In the genomic region with DNA sequence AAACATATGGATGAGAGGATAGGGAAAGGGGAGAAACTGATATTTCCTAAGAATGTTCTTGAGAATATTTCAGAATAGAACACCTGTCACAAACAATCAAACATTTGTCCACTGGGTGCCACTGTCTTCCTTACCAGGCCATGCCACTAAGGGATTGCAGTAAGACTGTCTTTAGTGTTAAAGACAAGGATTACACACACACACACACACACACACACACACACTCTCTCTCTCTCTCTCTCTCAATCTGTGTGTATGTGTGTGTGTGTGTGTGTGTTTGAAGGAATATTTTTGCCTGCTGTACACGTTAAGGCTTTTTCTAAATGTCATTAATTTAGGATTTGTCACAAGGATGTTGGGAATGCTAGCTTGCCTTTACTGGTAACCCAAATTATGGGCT, we compare ENCODE assay signal across 8 cellular contexts. TPM values are rescaled to one million over a fixed set of nuclear protein-coding genes. Genes with fewer than 3 reads are reported as not detected.
DNase-seq lines count a peak whose midpoint lies in the region; ATAC-seq lines count a peak whose summit lies in the region.

No MANE protein-coding gene starts in this region.

- no peaks in the 10 kb centered on the region for H3K9me3 ChIP-seq in Karpas-422 (ENCODE audit: low read length)

- H3K9ac ChIP-seq in Karpas-422 (ENCODE audit: low read length) = peak overlapping the region; percentile 15; the same call in 1 of the 2 replicates

- peak; percentile 30 for DNase-seq in activated CD4-positive, alpha-beta T cell treated with anti-CD3 and anti-CD28 coated beads, Interleukin-2, amount 10 ng/mL, durations not matched to agents 7 days and 5 days
- DNase-seq in activated CD4-positive, alpha-beta T cell treated with anti-CD3 and anti-CD28 coated beads for 4 hours = no peak
- DNase-seq in Karpas-422 (peak; percentile 91), left ventricle myocardium superior (no peak), OCI-M2 (lab: John Stamatoyannopoulos, UW; ENCODE audit: unreplicated experiment) (no peak)
- peak; percentile 29 for DNase-seq in activated CD4-positive, alpha-beta memory T cell treated with anti-CD3 and anti-CD28 coated beads, Interleukin-2, amount 10 ng/mL, durations not matched to agents 7 days and 5 days
- DNase-seq in stimulated activated effector memory CD8-positive, alpha-beta T cell treated with anti-CD3 and anti-CD28 coated beads, Interleukin-12 subunit alpha, Interleukin-12 subunit beta, amount 100 ng/mL, for 72 hours (ENCODE audit: low spot score in 2 of 2) = no peak

- peak; percentile 66 for ATAC-seq in GM21529 (IDR thresholded peaks at IDR 0.05; ENCODE audit: unreplicated experiment)
- ATAC-seq in left ventricle myocardium superior = peak; percentile 64
- peak; percentile 87 for ATAC-seq in stimulated activated effector memory CD8-positive, alpha-beta T cell treated with anti-CD3 and anti-CD28 coated beads, Interleukin-12 subunit alpha, Interleukin-12 subunit beta, amount 100 ng/mL, for 72 hours

- H3K27ac ChIP-seq in Karpas-422 (ENCODE audit: low read length) = peak overlapping the region; percentile 80

- no peak overlapping the region for H3K27ac Mint-ChIP-seq in activated CD4-positive, alpha-beta T cell treated with anti-CD3 and anti-CD28 coated beads, Interleukin-2, amount 10 ng/mL, durations not matched to agents 7 days and 5 days
- no peak overlapping the region for H3K27ac Mint-ChIP-seq in activated CD4-positive, alpha-beta memory T cell treated with anti-CD3 and anti-CD28 coated beads, Interleukin-2, amount 10 ng/mL, durations not matched to agents 7 days and 5 days
- H3K27ac Mint-ChIP-seq in stimulated activated effector memory CD8-positive, alpha-beta T cell treated with anti-CD3 and anti-CD28 coated beads, Interleukin-12 subunit alpha, Interleukin-12 subunit beta, amount 100 ng/mL, for 72 hours = no peak overlapping the region

- peaks cover 2% of the 10 kb centered on the region for H3K4me1 Mint-ChIP-seq in activated CD4-positive, alpha-beta T cell treated with anti-CD3 and anti-CD28 coated beads, Interleukin-2, amount 10 ng/mL, durations not matched to agents 7 days and 5 days
- no peaks in the 10 kb centered on the region for H3K4me1 Mint-ChIP-seq in activated CD4-positive, alpha-beta memory T cell treated with anti-CD3 and anti-CD28 coated beads, Interleukin-2, amount 10 ng/mL, durations not matched to agents 7 days and 5 days
- H3K4me1 Mint-ChIP-seq in stimulated activated effector memory CD8-positive, alpha-beta T cell treated with anti-CD3 and anti-CD28 coated beads, Interleukin-12 subunit alpha, Interleukin-12 subunit beta, amount 100 ng/mL, for 72 hours = no peaks in the 10 kb centered on the region

- H3K4me3 Mint-ChIP-seq in activated CD4-positive, alpha-beta T cell treated with anti-CD3 and anti-CD28 coated beads, Interleukin-2, amount 10 ng/mL, durations not matched to agents 7 days and 5 days = no peak overlapping the region
- H3K4me3 Mint-ChIP-seq in activated CD4-positive, alpha-beta memory T cell treated with anti-CD3 and anti-CD28 coated beads, Interleukin-2, amount 10 ng/mL, durations not matched to agents 7 days and 5 days = no peak overlapping the region
- no peak overlapping the region for H3K4me3 Mint-ChIP-seq in stimulated activated effector memory CD8-positive, alpha-beta T cell treated with anti-CD3 and anti-CD28 coated beads, Interleukin-12 subunit alpha, Interleukin-12 subunit beta, amount 100 ng/mL, for 72 hours

- H3K79me2 ChIP-seq in Karpas-422 (ENCODE audit: low read length) = no peaks in the 10 kb centered on the region

- H3K4me1 ChIP-seq in Karpas-422 (ENCODE audit: low read length) = peaks cover 81% of the 10 kb centered on the region

- H3K27me3 Mint-ChIP-seq in activated CD4-positive, alpha-beta T cell treated with anti-CD3 and anti-CD28 coated beads, Interleukin-2, amount 10 ng/mL, durations not matched to agents 7 days and 5 days = peaks cover 2% of the 10 kb centered on the region
- peaks cover 2% of the 10 kb centered on the region for H3K27me3 Mint-ChIP-seq in activated CD4-positive, alpha-beta memory T cell treated with anti-CD3 and anti-CD28 coated beads, Interleukin-2, amount 10 ng/mL, durations not matched to agents 7 days and 5 days

- H3K27me3 ChIP-seq in Karpas-422 (ENCODE audit: low read length) = no peaks in the 10 kb centered on the region

- H3K36me3 Mint-ChIP-seq in activated CD4-positive, alpha-beta T cell treated with anti-CD3 and anti-CD28 coated beads, Interleukin-2, amount 10 ng/mL, durations not matched to agents 7 days and 5 days (ENCODE audit: low read depth) = no peaks in the 10 kb centered on the region
- H3K36me3 Mint-ChIP-seq in activated CD4-positive, alpha-beta memory T cell treated with anti-CD3 and anti-CD28 coated beads, Interleukin-2, amount 10 ng/mL, durations not matched to agents 7 days and 5 days (ENCODE audit: low read depth) = no peaks in the 10 kb centered on the region
- no peaks in the 10 kb centered on the region for H3K36me3 Mint-ChIP-seq in stimulated activated effector memory CD8-positive, alpha-beta T cell treated with anti-CD3 and anti-CD28 coated beads, Interleukin-12 subunit alpha, Interleukin-12 subunit beta, amount 100 ng/mL, for 72 hours

- POLR2A ChIA-PET in activated CD4-positive, alpha-beta T cell treated with anti-CD3 and anti-CD28 coated beads, Interleukin-2, amount 10 ng/mL, durations not matched to agents 7 days and 5 days (lab: Charles Lee) = no interaction called here
- POLR2A ChIA-PET in activated CD4-positive, alpha-beta memory T cell treated with anti-CD3 and anti-CD28 coated beads, Interleukin-2, amount 10 ng/mL, durations not matched to agents 7 days and 5 days (lab: Charles Lee) = interaction anchor here (1.0 kb wide), 1 partner anchor 28 kb away, joined by 4 read pairs; no protein-coding TSS in a partner anchor

- H3K9me2 ChIP-seq in Karpas-422 (replicated peaks; ENCODE audit: insufficient read depth, low read length) = no peaks in the 10 kb centered on the region

- no peaks in the 10 kb centered on the region for H3K36me3 ChIP-seq in Karpas-422 (ENCODE audit: insufficient read depth, low read length)

- H4K20me1 ChIP-seq in Karpas-422 (ENCODE audit: insufficient read depth, low read depth, low read length) = no peaks in the 10 kb centered on the region

- no peak overlapping the region for H3K4me3 ChIP-seq in Karpas-422 (ENCODE audit: low read length)

- H2AFZ ChIP-seq in Karpas-422 (ENCODE audit: low read length) = no peak overlapping the region

- intact Hi-C loops in left ventricle myocardium superior (cut with micrococcal nuclease) = no loop called here

- CTCF ChIA-PET in activated CD4-positive, alpha-beta T cell treated with anti-CD3 and anti-CD28 coated beads, Interleukin-2, amount 10 ng/mL, durations not matched to agents 7 days and 5 days (lab: Charles Lee) = interaction anchor here (0.7 to 1.1 kb wide), 2 partner anchors 434 to 442 kb away, joined by 3 read pairs; no protein-coding TSS in a partner anchor
- CTCF ChIA-PET in activated CD4-positive, alpha-beta memory T cell treated with anti-CD3 and anti-CD28 coated beads, Interleukin-2, amount 10 ng/mL, durations not matched to agents 7 days and 5 days (lab: Charles Lee) = interaction anchor here (1.0 to 1.7 kb wide), 6 partner anchors 14 to 444 kb away, joined by 3 to 6 read pairs (median 4); no protein-coding TSS in a partner anchor

- H3K4me2 ChIP-seq in Karpas-422 (ENCODE audit: low read depth, low read length, poor library complexity, severe bottlenecking) = peak overlapping the region; percentile 43

- no peaks in the 10 kb centered on the region for H3K9me3 Mint-ChIP-seq in activated CD4-positive, alpha-beta T cell treated with anti-CD3 and anti-CD28 coated beads, Interleukin-2, amount 10 ng/mL, durations not matched to agents 7 days and 5 days
- H3K9me3 Mint-ChIP-seq in activated CD4-positive, alpha-beta memory T cell treated with anti-CD3 and anti-CD28 coated beads, Interleukin-2, amount 10 ng/mL, durations not matched to agents 7 days and 5 days = no peaks in the 10 kb centered on the region
- H3K9me3 Mint-ChIP-seq in stimulated activated effector memory CD8-positive, alpha-beta T cell treated with anti-CD3 and anti-CD28 coated beads, Interleukin-12 subunit alpha, Interleukin-12 subunit beta, amount 100 ng/mL, for 72 hours = no peaks in the 10 kb centered on the region

RNA-seq across cellular contexts. Expression of a gene that starts 54.4 kb away (rescaled TPM):
- total RNA-seq in activated CD4-positive, alpha-beta T cell treated with anti-CD3 and anti-CD28 coated beads, Interleukin-2, amount 10 ng/mL, durations not matched to agents 7 days and 5 days = not detected
- not detected in 2 replicates for total RNA-seq in Karpas-422 (2014; rRNA removed; shearing (Covaris generic); ENCODE audit: low replicate concordance)
- total RNA-seq in activated CD4-positive, alpha-beta memory T cell treated with anti-CD3 and anti-CD28 coated beads, Interleukin-2, amount 10 ng/mL, durations not matched to agents 7 days and 5 days = not detected
- not detected for total RNA-seq in left ventricle myocardium superior

Comparison
In these comparisons a context has a peak if more than half of its experiments do, and no peak if none do; other contexts are left out.
1. DNase-seq: peak in activated CD4-positive, alpha-beta T cell treated with anti-CD3 and anti-CD28 coated beads, Interleukin-2, amount 10 ng/mL, durations not matched to agents 7 days and 5 days (single experiment), Karpas-422 (single experiment) and activated CD4-positive, alpha-beta memory T cell treated with anti-CD3 and anti-CD28 coated beads, Interleukin-2, amount 10 ng/mL, durations not matched to agents 7 days and 5 days (single experiment); none in activated CD4-positive, alpha-beta T cell treated with anti-CD3 and anti-CD28 coated beads for 4 hours (0 of 2), left ventricle myocardium superior (single experiment), stimulated activated effector memory CD8-positive, alpha-beta T cell treated with anti-CD3 and anti-CD28 coated beads, Interleukin-12 subunit alpha, Interleukin-12 subunit beta, amount 100 ng/mL, for 72 hours (0 of 2) and OCI-M2 (single experiment).
2. Peak in every context shown above with its lines, with median percentiles within 50 percentile points of each other: ATAC-seq.